ENCODE assay signal across 21 cellular contexts in the genomic region with DNA sequence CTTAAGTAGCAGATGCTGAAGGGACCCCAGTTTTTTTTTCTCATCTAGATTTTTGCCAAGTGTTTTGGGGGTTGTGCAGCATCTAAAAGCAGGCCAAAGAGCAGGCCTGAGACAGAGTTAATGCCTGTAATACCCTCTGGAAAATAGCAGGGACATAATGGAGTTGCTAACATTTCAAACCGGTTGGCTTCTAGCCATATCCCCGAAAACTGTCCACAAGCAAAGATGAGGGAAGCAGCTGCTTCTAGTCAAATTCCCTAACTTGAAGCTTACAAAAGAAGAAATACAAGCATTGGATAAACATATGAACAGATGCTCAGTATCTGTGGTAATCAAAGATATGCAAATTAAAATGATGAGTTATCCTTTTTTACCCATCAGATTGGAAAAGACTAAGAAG. TPM values are rescaled to one million over a fixed set of nuclear protein-coding genes. Genes with fewer than 3 reads are reported as not detected.
A peak's percentile ranks its signal among the peaks of the same experiment; 100 is the strongest.
DNase-seq lines count a peak whose midpoint lies in the region; ATAC-seq, FAIRE-seq and TF ChIP-seq lines count a peak whose summit lies in the region.
"Had no signal": no experiment of that assay in that cellular context is flagged by ENCODE, and none has a peak within 500 bp of the region (broad histone marks: within the 10 kb centered on the region; RNA-seq: fewer than 3 reads in every experiment).

No MANE protein-coding gene starts in this region.

- POLR2A ChIA-PET in A549 (lab: Yijun Ruan, JAX) = no interaction called here

- H3K9me3 Mint-ChIP-seq in activated T-cell treated with anti-CD3 and anti-CD28 coated beads, Interleukin-2, amount 50 U/mL, for 4 hours = no peaks in the 10 kb centered on the region
- H3K9me3 Mint-ChIP-seq: CD4-positive, alpha-beta T cell had no signal

- TF ChIP-seq CTCF in A549 (IDR thresholded peaks at IDR 0.05) (no peak), sigmoid colon (IDR thresholded peaks at IDR 0.05) (no peak)

- H3K27me3 ChIP-seq in sigmoid colon = no peaks in the 10 kb centered on the region
- H3K27me3 ChIP-seq: Peyer's patch had no signal

- TF ChIP-seq POLR2A in A549 (IDR thresholded peaks at IDR 0.05; ENCODE audit: low read length) = no peak
- no peak for TF ChIP-seq POLR2A in sigmoid colon (IDR thresholded peaks at IDR 0.05)

- H3K27ac ChIP-seq in A549 = no peak overlapping the region
- peak overlapping the region in 3 of 4 donors; percentile 27 to 39 (median 34) for H3K27ac ChIP-seq in sigmoid colon
- H3K27ac ChIP-seq: Peyer's patch had no signal

- H3K4me3 Mint-ChIP-seq in activated T-cell treated with anti-CD3 and anti-CD28 coated beads, Interleukin-2, amount 50 U/mL, for 4 hours = no peak overlapping the region
- H3K4me3 Mint-ChIP-seq: CD4-positive, alpha-beta T cell had no signal

- no peak overlapping the region for H3K4me2 ChIP-seq in A549

- no peaks in the 10 kb centered on the region for H3K27me3 Mint-ChIP-seq in activated T-cell treated with anti-CD3 and anti-CD28 coated beads, Interleukin-2, amount 50 U/mL, for 4 hours (ENCODE audit: low read depth)
- H3K27me3 Mint-ChIP-seq: CD4-positive, alpha-beta T cell had no signal

- WGBS in A549 (ENCODE audit: missing lambda C conversion rate) = 95% methylated on average over 2 of the region's 2 CpGs
- WGBS in sigmoid colon, 2 donors = 74 to 85% methylated on average over 2 of the region's 2 CpGs

- FAIRE-seq in A549 (lab: Jason Lieb, UNC) = peak; percentile 18
- FAIRE-seq: G401.6, GM12892, H1 had no signal

- H3K36me3 ChIP-seq in sigmoid colon = no peaks in the 10 kb centered on the region
- H3K36me3 ChIP-seq: Peyer's patch had no signal

- no peak for DNase-seq in A549 (ENCODE audit: low read depth in 1 of 2, low spot score in 1 of 2)
- DNase-seq in LHCN-M2 (ENCODE audit: low read depth) = peak; percentile 78
- no peak for DNase-seq in left ventricle myocardium superior
- DNase-seq in sigmoid colon = no peak
- no peak for DNase-seq in activated T-cell treated with anti-CD3 and anti-CD28 coated beads, Interleukin-2, amount 50 U/mL, for 4 hours
- DNase-seq in C1 segment of cervical spinal cord (lab: John Stamatoyannopoulos, UW) = no peak
- no peak for DNase-seq in NCI-H2227 treated with DMSO at 0.1 percent for 48 hours (lab: John Stamatoyannopoulos, UW)
- DNase-seq: Caco-2; CD4-positive, alpha-beta T cell; DMS153; Karpas-422; NCI-H1417; NCI-H1694 treated with DMSO at 0.1 percent for 48 hours; NCI-H2081 treated with DMSO at 0.1 percent for 48 hours; NCI-H2171 treated with DMSO at 0.1 percent for 48 hours; NCI-H446 had no signal

- H3K4me3 ChIP-seq in A549 = no peak overlapping the region
- H3K4me3 ChIP-seq in sigmoid colon = no peak overlapping the region
- H3K4me3 ChIP-seq: Peyer's patch had no signal

- CTCF ChIA-PET in A549 (lab: Yijun Ruan, JAX) = interaction anchor here (0.6 to 2.1 kb wide), 2 partner anchors 24 to 981 kb away, joined by 3 to 5 read pairs; no protein-coding TSS in a partner anchor

- H3K4me1 ChIP-seq in A549 (peaks cover 17% of the 10 kb centered on the region), sigmoid colon (peaks cover 0 to 18% (median 7%) of the 10 kb centered on the region in 4 donors)
- H3K4me1 ChIP-seq: Caco-2, Peyer's patch had no signal

- TF ChIP-seq EP300 in A549 (IDR thresholded peaks at IDR 0.05) (no peak), sigmoid colon (IDR thresholded peaks at IDR 0.05) (no peak)

- intact Hi-C loops in left ventricle myocardium superior (cut with micrococcal nuclease) (no loop called here), sigmoid colon (cut with DNase I) (no loop called here)

- H3K9me3 ChIP-seq in A549 = no peaks in the 10 kb centered on the region
- H3K9me3 ChIP-seq in sigmoid colon = no peaks in the 10 kb centered on the region
- H3K9me3 ChIP-seq: Caco-2, Peyer's patch had no signal

- no peak for TF ChIP-seq RAD21 in A549 (conservative IDR thresholded peaks at IDR 0.05 in 1 of 2, IDR thresholded peaks at IDR 0.05 in 1 of 2)

- H3K36me3 Mint-ChIP-seq in activated T-cell treated with anti-CD3 and anti-CD28 coated beads, Interleukin-2, amount 50 U/mL, for 4 hours (ENCODE audit: insufficient read depth) = no peaks in the 10 kb centered on the region

- ATAC-seq in A549 = no peak
- peak; percentile 71 for ATAC-seq in left ventricle myocardium superior
- no peak for ATAC-seq in activated T-cell treated with anti-CD3 and anti-CD28 coated beads, Interleukin-2, amount 50 U/mL, for 4 hours
- ATAC-seq: HCT116 had no signal

- H3K4me1 Mint-ChIP-seq in activated T-cell treated with anti-CD3 and anti-CD28 coated beads, Interleukin-2, amount 50 U/mL, for 4 hours (ENCODE audit: low read depth) = peaks cover 4% of the 10 kb centered on the region

TF ChIP-seq in A549, 52 proteins besides CTCF, POLR2A, EP300 and RAD21:
- TF ChIP-seq TFCP2L1 (CRISPR knock-in tag; IDR thresholded peaks at IDR 0.05) = no peak
- no peak for TF ChIP-seq HOXB13 (CRISPR knock-in tag; IDR thresholded peaks at IDR 0.05; ENCODE audit: low read depth)
- no peak for TF ChIP-seq KDM5A (IDR thresholded peaks at IDR 0.05)
- no peak for TF ChIP-seq FOSB (CRISPR knock-in tag; IDR thresholded peaks at IDR 0.05)
- TF ChIP-seq ATOH8 (CRISPR knock-in tag; IDR thresholded peaks at IDR 0.05; ENCODE audit: low read depth) = no peak
- TF ChIP-seq, protein P1, sequence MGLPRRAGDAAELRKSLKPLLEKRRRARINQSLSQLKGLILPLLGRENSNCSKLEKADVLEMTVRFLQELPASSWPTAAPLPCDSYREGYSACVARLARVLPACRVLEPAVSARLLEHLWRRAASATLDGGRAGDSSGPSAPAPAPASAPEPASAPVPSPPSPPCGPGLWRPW (IDR thresholded peaks at IDR 0.05) = no peak
- no peak for TF ChIP-seq FOXS1 (CRISPR knock-in tag; IDR thresholded peaks at IDR 0.05)
- no peak for TF ChIP-seq POLR2AphosphoS2 (conservative IDR thresholded peaks at IDR 0.05; ENCODE audit: low read length)
- TF ChIP-seq CEBPB (IDR thresholded peaks at IDR 0.05) = no peak
- TF ChIP-seq HEYL (CRISPR knock-in tag; IDR thresholded peaks at IDR 0.05) = no peak
- TF ChIP-seq RNF2 (IDR thresholded peaks at IDR 0.05; ENCODE audit: borderline replicate concordance, low read depth) = no peak
- TF ChIP-seq ZSCAN20 (CRISPR knock-in tag; IDR thresholded peaks at IDR 0.05) = no peak
- TF ChIP-seq SMC3 (IDR thresholded peaks at IDR 0.05) = no peak

RNA-seq across cellular contexts. Expression of gene AEBP2, which starts 52.1 kb away (rescaled TPM):
- polyA plus RNA-seq in A549 (2011; rRNA removed) = 23.5 and 34.5 TPM in 2 replicates
- 7.8 and 9.9 TPM in 2 replicates for polyA plus RNA-seq in A549 (2012; cell fraction: cytosol; rRNA removed)
- 2.6 and 5.3 TPM in 2 replicates for polyA plus RNA-seq in A549 (2012; cell fraction: nucleus; rRNA removed)
- polyA plus RNA-seq in A549 (2017; fragmentation: RNase III; extraction: RNeasy Plus Mini Kit Qiagen cat#74134 plus additional on column Dnase treatment) = 27.3 to 28.8 TPM (median 28.0 TPM) in 3 replicates
- 21.6 and 22.2 TPM in 2 replicates for polyA minus RNA-seq in A549 (2011; rRNA and poly(A)+ RNA removed)
- 11.9 and 13.4 TPM in 2 replicates for total RNA-seq in LHCN-M2 (2014; rRNA removed)
- 11.7 TPM for polyA plus RNA-seq in LHCN-M2 (2012)
- total RNA-seq in left ventricle myocardium superior = 28.5 TPM
- 10 to 100 TPM; 28.4 to 52.8 (median 42.8) TPM for total RNA-seq in sigmoid colon
- 10 to 100 TPM in 2 of 3 donors, 1 to 10 TPM in 1; 7.8 to 11.4 (median 10.2) TPM for polyA plus RNA-seq in sigmoid colon
- total RNA-seq in activated T-cell treated with anti-CD3 and anti-CD28 coated beads, Interleukin-2, amount 50 U/mL, for 4 hours = 10 to 100 TPM; 42.4 to 50.9 (median 45.8) TPM

Comparison
In these comparisons a context has a peak if more than half of its experiments do, and no peak if none do; other contexts are left out.
1. H3K27ac ChIP-seq: peak in sigmoid colon (3 of 4); none in A549 (0 of 2).